ENCODE assay signal across 18 cellular contexts in the genomic region with DNA sequence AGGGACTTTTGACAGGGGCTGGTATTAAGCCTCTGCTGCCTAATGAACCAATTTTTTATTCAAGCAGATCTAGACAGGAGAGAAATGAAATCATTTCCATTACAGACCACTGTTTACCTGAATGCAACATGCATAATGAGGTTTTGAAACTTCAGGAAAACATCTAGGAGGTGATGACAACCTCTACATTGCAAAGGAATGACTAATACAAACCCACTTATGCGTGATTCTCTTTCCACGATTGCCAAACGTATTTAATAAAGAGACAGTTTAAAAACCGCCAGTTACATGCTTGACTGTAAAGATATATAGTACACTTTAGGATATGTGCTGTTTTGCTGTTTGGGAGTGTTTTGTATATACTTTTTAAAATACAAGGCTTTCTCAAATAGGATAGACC.
DNase-seq lines count a peak whose midpoint lies in the region; ATAC-seq and TF ChIP-seq lines count a peak whose summit lies in the region.
"Had no signal": no experiment of that assay in that cellular context is flagged by ENCODE, and none has a peak within 500 bp of the region (broad histone marks: within the 10 kb centered on the region; RNA-seq: fewer than 3 reads in every experiment).

No MANE protein-coding gene starts in this region.

- H3K56ac ChIP-seq in IMR-90 (ENCODE audit: extremely low read depth, insufficient read depth, low read length) = no peak overlapping the region

- DNase-seq in IMR-90 (peak; percentile 12), astrocyte of the hippocampus (ENCODE audit: low read depth, low spot score) (peak; percentile 17), fibroblast of pulmonary artery (ENCODE audit: low read depth) (peak; percentile 33), NCI-H2196 treated with DMSO at 0.1 percent for 48 hours (lab: John Stamatoyannopoulos, UW; ENCODE audit: unreplicated experiment) (no peak), tibial artery (no peak), thyroid gland (no peak)
- DNase-seq: ACHN, DMS79, NCI-H1105 treated with DMSO at 0.1 percent for 48 hours, NCI-H1694, NCI-H2081 treated with DMSO at 0.1 percent for 48 hours, NCI-H510A, NCI-H774, PC-9 had no signal

- no peak overlapping the region for H2BK15ac ChIP-seq in IMR-90 (ENCODE audit: low read depth, low read length)

- H4K20me1 ChIP-seq in IMR-90 (ENCODE audit: insufficient read depth, low read length) = no peaks in the 10 kb centered on the region

- no peak overlapping the region for H3K4me3 ChIP-seq in IMR-90 (ENCODE audit: insufficient read depth, low read depth, low read length)
- no peak overlapping the region for H3K4me3 ChIP-seq in fibroblast of pulmonary artery (replicated peaks; ENCODE audit: low read depth, low read length)
- H3K4me3 ChIP-seq in tibial artery = no peak overlapping the region
- no peak overlapping the region for H3K4me3 ChIP-seq in thyroid gland (replicated peaks in 1 of 3)
- H3K4me3 ChIP-seq: K562, PC-9 had no signal

- no peaks in the 10 kb centered on the region for H3K79me1 ChIP-seq in IMR-90 (ENCODE audit: low read depth in 1 of 2, low read length in 2 of 2)

- H3K18ac ChIP-seq in IMR-90 (ENCODE audit: low read depth, low read length) = no peak overlapping the region

- no peak overlapping the region for H4K5ac ChIP-seq in IMR-90 (ENCODE audit: low read depth, low read length)

- no peak overlapping the region for H3K14ac ChIP-seq in IMR-90 (replicated peaks; ENCODE audit: low read depth, low read length)

- dilution Hi-C loops in IMR-90 (cut with HindIII; ENCODE audit: low sequenced_read_pairs, unreplicated experiment) = no loop called here

- peak overlapping the region; percentile 45; the same call in 1 of the 2 replicates for H3K4me2 ChIP-seq in IMR-90 (ENCODE audit: low read depth, low read length)
- H3K4me2 ChIP-seq: PC-9 had no signal

- no peaks in the 10 kb centered on the region for H3K36me3 ChIP-seq in IMR-90 (ENCODE audit: control insufficient read depth, insufficient read depth, low read length)
- H3K36me3 ChIP-seq in tibial artery = no peaks in the 10 kb centered on the region
- H3K36me3 ChIP-seq in thyroid gland = no peaks in the 10 kb centered on the region

- ATAC-seq in IMR-90 (ENCODE audit: low read depth) = no peak; the same call in 1 of the 2 replicates
- no peak for ATAC-seq in HG02642 (IDR thresholded peaks at IDR 0.05; ENCODE audit: poor library complexity, unreplicated experiment)
- ATAC-seq: HCT116, K562 had no signal

- CTCF ChIA-PET in IMR-90 (lab: Yijun Ruan, JAX) = no interaction called here

- H3K9ac ChIP-seq in IMR-90 (ENCODE audit: low read depth, low read length) = no peak overlapping the region

- no peak for TF ChIP-seq CTCF in IMR-90 (conservative IDR thresholded peaks at IDR 0.05; ENCODE audit: low read depth, low read length)
- no peak for TF ChIP-seq CTCF in fibroblast of pulmonary artery (IDR thresholded peaks at IDR 0.05; ENCODE audit: low read length, missing control alignments)
- TF ChIP-seq CTCF in tibial artery (IDR thresholded peaks at IDR 0.05) = no peak
- no peak for TF ChIP-seq CTCF in thyroid gland (IDR thresholded peaks at IDR 0.05)

- no peak for TF ChIP-seq RAD21 in IMR-90 (IDR thresholded peaks at IDR 0.05; ENCODE audit: low read length)

- H2AK9ac ChIP-seq in IMR-90 (replicated peaks; ENCODE audit: low read depth, low read length, poor library complexity) = no peak overlapping the region

- no peak overlapping the region for H4K8ac ChIP-seq in IMR-90 (ENCODE audit: low read depth in 2 of 2, low read length in 2 of 2)

- POLR2A ChIA-PET in IMR-90 (lab: Charles Lee; ENCODE audit: unreplicated experiment) = no interaction called here

- H2AFZ ChIP-seq in IMR-90 (replicated peaks; ENCODE audit: low read length, poor library complexity) = no peak overlapping the region
- H2AFZ ChIP-seq: PC-9 had no signal

- H3K27ac ChIP-seq in IMR-90 (ENCODE audit: insufficient read depth, low read length) = no peak overlapping the region
- no peak overlapping the region for H3K27ac ChIP-seq in tibial artery
- no peak overlapping the region for H3K27ac ChIP-seq in thyroid gland
- H3K27ac ChIP-seq: C4-2B, PC-9 had no signal

- H3K4me1 ChIP-seq in IMR-90 (ENCODE audit: control insufficient read depth, insufficient read depth, low read length) (peaks cover 2% of the 10 kb centered on the region; the same call in 1 of the 2 replicates), tibial artery (no peaks in the 10 kb centered on the region), thyroid gland (no peaks in the 10 kb centered on the region)

- intact Hi-C loops in IMR-90 (cut with micrococcal nuclease) (no loop called here), tibial artery (cut with DNase I; ENCODE audit: low total_unique reads) (loop anchor here (5.0 kb wide), 1 partner anchor 486 kb away; no protein-coding TSS in a partner anchor), thyroid gland (cut with DNase I) (no loop called here)

- TF ChIP-seq POLR2A in IMR-90 (IDR thresholded peaks at IDR 0.05; ENCODE audit: low read depth, low read length) (no peak), thyroid gland (IDR thresholded peaks at IDR 0.05) (no peak)

- no peaks in the 10 kb centered on the region for H3K9me1 ChIP-seq in IMR-90 (ENCODE audit: insufficient read depth, low read length)

- H2BK20ac ChIP-seq in IMR-90 (ENCODE audit: low read depth, low read length) = no peak overlapping the region

- H4K91ac ChIP-seq in IMR-90 (ENCODE audit: insufficient read depth, low read depth, low read length) = no peak overlapping the region

- BruUV-seq in IMR-90 (replicated peaks; lab: Mats Ljungman, UMichigan) = no TSS peak

- H2BK5ac ChIP-seq in IMR-90 (ENCODE audit: low read depth, low read length, poor library complexity, severe bottlenecking) = no peak overlapping the region

- H3K27me3 ChIP-seq in IMR-90 (ENCODE audit: control insufficient read depth, insufficient read depth, low read length) (no peaks in the 10 kb centered on the region), tibial artery (no peaks in the 10 kb centered on the region), thyroid gland (no peaks in the 10 kb centered on the region)

- H2BK120ac ChIP-seq in IMR-90 (ENCODE audit: low read depth, low read length) = no peak overlapping the region

- in situ Hi-C loops in IMR-90 (cut with MboI; ENCODE audit: low sequenced_read_pairs) = no loop called here

- no peak overlapping the region for H2AK5ac ChIP-seq in IMR-90 (ENCODE audit: low read depth, low read length)

- H3K9me3 ChIP-seq in IMR-90 (ENCODE audit: control insufficient read depth, insufficient read depth, low read length) (0 out of 2 replicates have a peak, but pooled peaks cover 3% of the 10 kb centered on the region), tibial artery (no peaks in the 10 kb centered on the region), thyroid gland (no peaks in the 10 kb centered on the region)

- no CpG with 5 or more reads among the region's 4 CpGs for WGBS in IMR-90 (ENCODE audit: extremely low coverage in 2 of 2, insufficient read length in 1 of 2), 2 experiments
- 89 to 90% methylated on average over 4 of the region's 4 CpGs for WGBS in thyroid gland, 2 donors

- no peak overlapping the region for H3K23ac ChIP-seq in IMR-90 (ENCODE audit: low read depth, low read length)

- no peak overlapping the region for H3K4ac ChIP-seq in IMR-90 (ENCODE audit: low read depth, low read length)

TF ChIP-seq in IMR-90, 13 proteins besides CTCF, POLR2A, EP300 and RAD21:
- TF ChIP-seq MAZ (IDR thresholded peaks at IDR 0.05; ENCODE audit: borderline replicate concordance, low read depth, low read length) = no peak
- TF ChIP-seq RFX5 (IDR thresholded peaks at IDR 0.05; ENCODE audit: low read depth, low read length) = no peak
- TF ChIP-seq BHLHE40 (IDR thresholded peaks at IDR 0.05; ENCODE audit: low read depth, low read length) = no peak
- TF ChIP-seq, protein P1, sequence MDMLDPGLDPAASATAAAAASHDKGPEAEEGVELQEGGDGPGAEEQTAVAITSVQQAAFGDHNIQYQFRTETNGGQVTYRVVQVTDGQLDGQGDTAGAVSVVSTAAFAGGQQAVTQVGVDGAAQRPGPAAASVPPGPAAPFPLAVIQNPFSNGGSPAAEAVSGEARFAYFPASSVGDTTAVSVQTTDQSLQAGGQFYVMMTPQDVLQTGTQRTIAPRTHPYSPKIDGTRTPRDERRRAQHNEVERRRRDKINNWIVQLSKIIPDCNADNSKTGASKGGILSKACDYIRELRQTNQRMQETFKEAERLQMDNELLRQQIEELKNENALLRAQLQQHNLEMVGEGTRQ (IDR thresholded peaks at IDR 0.05; ENCODE audit: low read depth, low read length) = no peak
- TF ChIP-seq, protein P2, sequence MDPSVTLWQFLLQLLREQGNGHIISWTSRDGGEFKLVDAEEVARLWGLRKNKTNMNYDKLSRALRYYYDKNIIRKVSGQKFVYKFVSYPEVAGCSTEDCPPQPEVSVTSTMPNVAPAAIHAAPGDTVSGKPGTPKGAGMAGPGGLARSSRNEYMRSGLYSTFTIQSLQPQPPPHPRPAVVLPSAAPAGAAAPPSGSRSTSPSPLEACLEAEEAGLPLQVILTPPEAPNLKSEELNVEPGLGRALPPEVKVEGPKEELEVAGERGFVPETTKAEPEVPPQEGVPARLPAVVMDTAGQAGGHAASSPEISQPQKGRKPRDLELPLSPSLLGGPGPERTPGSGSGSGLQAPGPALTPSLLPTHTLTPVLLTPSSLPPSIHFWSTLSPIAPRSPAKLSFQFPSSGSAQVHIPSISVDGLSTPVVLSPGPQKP (IDR thresholded peaks at IDR 0.05; ENCODE audit: borderline replicate concordance, low read depth, low read length) = no peak
- TF ChIP-seq MXI1 (IDR thresholded peaks at IDR 0.05; ENCODE audit: borderline replicate concordance, low read depth, low read length) = no peak
- TF ChIP-seq NFE2L2 (IDR thresholded peaks at IDR 0.05; ENCODE audit: low read depth, low read length) = no peak
- no peak for TF ChIP-seq MAFK (IDR thresholded peaks at IDR 0.05; ENCODE audit: low read depth, low read length)

Comparison
In these comparisons a context has a peak if more than half of its experiments do, and no peak if none do; other contexts are left out.
1. DNase-seq: peak in IMR-90 (single experiment), astrocyte of the hippocampus (single experiment) and fibroblast of pulmonary artery (single experiment); none in NCI-H2196 treated with DMSO at 0.1 percent for 48 hours (single experiment), tibial artery (0 of 2) and thyroid gland (0 of 2).